2 cellular contexts compared by ENCODE assay signal in the genomic region with DNA sequence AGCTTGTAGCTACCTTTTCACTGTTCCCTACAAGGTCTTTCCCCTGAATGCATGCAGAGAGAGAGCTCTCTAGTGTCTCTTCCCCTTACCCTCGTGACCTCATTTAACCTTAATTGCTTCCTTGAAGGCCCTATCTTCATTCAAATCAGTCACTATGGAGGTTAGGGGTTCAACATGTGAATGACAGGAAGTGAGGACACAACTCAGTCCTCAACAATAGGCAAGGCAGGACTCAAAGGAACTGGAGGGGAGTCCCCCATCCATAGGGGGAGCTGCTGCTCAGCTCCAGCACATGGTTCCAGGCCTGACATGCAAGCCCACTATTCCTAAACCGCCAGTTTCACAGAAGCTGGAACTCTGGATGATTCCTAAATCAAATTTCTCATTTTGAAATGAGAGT.
TF ChIP-seq lines count a peak whose summit lies in the region.

No MANE protein-coding gene starts in this region.

TF ChIP-seq in SK-N-SH, 30 proteins besides CTCF, POLR2A, EP300 and RAD21 (continued from another document):
- TF ChIP-seq, protein P1, sequence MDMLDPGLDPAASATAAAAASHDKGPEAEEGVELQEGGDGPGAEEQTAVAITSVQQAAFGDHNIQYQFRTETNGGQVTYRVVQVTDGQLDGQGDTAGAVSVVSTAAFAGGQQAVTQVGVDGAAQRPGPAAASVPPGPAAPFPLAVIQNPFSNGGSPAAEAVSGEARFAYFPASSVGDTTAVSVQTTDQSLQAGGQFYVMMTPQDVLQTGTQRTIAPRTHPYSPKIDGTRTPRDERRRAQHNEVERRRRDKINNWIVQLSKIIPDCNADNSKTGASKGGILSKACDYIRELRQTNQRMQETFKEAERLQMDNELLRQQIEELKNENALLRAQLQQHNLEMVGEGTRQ (IDR thresholded peaks at IDR 0.05; ENCODE audit: borderline replicate concordance, low read depth, low read length), result no peak
- TF ChIP-seq YY1 (IDR thresholded peaks at IDR 0.05; ENCODE audit: low read depth), result no peak
- TF ChIP-seq, protein P2, sequence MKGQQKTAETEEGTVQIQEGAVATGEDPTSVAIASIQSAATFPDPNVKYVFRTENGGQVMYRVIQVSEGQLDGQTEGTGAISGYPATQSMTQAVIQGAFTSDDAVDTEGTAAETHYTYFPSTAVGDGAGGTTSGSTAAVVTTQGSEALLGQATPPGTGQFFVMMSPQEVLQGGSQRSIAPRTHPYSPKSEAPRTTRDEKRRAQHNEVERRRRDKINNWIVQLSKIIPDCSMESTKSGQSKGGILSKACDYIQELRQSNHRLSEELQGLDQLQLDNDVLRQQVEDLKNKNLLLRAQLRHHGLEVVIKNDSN (IDR thresholded peaks at IDR 0.05; ENCODE audit: borderline replicate concordance, low read depth), result no peak

TF ChIP-seq in SK-N-SH treated with all-trans-retinoic acid at 6 μM for 48 hours, 23 proteins besides CTCF, POLR2A, EP300 and RAD21 (continued from another document):
- TF ChIP-seq, protein P3, sequence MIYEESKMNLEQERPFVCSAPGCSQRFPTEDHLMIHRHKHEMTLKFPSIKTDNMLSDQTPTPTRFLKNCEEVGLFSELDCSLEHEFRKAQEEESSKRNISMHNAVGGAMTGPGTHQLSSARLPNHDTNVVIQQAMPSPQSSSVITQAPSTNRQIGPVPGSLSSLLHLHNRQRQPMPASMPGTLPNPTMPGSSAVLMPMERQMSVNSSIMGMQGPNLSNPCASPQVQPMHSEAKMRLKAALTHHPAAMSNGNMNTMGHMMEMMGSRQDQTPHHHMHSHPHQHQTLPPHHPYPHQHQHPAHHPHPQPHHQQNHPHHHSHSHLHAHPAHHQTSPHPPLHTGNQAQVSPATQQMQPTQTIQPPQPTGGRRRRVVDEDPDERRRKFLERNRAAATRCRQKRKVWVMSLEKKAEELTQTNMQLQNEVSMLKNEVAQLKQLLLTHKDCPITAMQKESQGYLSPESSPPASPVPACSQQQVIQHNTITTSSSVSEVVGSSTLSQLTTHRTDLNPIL (CRISPR knock-in tag; IDR thresholded peaks at IDR 0.05; ENCODE audit: low read depth), result no peak
- TF ChIP-seq ESRRG (CRISPR knock-in tag; IDR thresholded peaks at IDR 0.05), result no peak
- TF ChIP-seq RARB (CRISPR knock-in tag; IDR thresholded peaks at IDR 0.05), result no peak
- TF ChIP-seq ARNTL (CRISPR knock-in tag; IDR thresholded peaks at IDR 0.05; ENCODE audit: borderline replicate concordance, low read depth), result no peak
- TF ChIP-seq, protein P4, sequence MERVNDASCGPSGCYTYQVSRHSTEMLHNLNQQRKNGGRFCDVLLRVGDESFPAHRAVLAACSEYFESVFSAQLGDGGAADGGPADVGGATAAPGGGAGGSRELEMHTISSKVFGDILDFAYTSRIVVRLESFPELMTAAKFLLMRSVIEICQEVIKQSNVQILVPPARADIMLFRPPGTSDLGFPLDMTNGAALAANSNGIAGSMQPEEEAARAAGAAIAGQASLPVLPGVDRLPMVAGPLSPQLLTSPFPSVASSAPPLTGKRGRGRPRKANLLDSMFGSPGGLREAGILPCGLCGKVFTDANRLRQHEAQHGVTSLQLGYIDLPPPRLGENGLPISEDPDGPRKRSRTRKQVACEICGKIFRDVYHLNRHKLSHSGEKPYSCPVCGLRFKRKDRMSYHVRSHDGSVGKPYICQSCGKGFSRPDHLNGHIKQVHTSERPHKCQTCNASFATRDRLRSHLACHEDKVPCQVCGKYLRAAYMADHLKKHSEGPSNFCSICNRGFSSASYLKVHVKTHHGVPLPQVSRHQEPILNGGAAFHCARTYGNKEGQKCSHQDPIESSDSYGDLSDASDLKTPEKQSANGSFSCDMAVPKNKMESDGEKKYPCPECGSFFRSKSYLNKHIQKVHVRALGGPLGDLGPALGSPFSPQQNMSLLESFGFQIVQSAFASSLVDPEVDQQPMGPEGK (CRISPR knock-in tag; IDR thresholded peaks at IDR 0.05; ENCODE audit: borderline replicate concordance), result no peak
- TF ChIP-seq, protein P5, sequence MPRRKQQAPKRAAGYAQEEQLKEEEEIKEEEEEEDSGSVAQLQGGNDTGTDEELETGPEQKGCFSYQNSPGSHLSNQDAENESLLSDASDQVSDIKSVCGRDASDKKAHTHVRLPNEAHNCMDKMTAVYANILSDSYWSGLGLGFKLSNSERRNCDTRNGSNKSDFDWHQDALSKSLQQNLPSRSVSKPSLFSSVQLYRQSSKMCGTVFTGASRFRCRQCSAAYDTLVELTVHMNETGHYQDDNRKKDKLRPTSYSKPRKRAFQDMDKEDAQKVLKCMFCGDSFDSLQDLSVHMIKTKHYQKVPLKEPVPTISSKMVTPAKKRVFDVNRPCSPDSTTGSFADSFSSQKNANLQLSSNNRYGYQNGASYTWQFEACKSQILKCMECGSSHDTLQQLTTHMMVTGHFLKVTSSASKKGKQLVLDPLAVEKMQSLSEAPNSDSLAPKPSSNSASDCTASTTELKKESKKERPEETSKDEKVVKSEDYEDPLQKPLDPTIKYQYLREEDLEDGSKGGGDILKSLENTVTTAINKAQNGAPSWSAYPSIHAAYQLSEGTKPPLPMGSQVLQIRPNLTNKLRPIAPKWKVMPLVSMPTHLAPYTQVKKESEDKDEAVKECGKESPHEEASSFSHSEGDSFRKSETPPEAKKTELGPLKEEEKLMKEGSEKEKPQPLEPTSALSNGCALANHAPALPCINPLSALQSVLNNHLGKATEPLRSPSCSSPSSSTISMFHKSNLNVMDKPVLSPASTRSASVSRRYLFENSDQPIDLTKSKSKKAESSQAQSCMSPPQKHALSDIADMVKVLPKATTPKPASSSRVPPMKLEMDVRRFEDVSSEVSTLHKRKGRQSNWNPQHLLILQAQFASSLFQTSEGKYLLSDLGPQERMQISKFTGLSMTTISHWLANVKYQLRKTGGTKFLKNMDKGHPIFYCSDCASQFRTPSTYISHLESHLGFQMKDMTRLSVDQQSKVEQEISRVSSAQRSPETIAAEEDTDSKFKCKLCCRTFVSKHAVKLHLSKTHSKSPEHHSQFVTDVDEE (CRISPR knock-in tag; IDR thresholded peaks at IDR 0.05), result no peak
- no peak for TF ChIP-seq ISL1 (CRISPR knock-in tag; IDR thresholded peaks at IDR 0.05)
- TF ChIP-seq PPARA (CRISPR knock-in tag; IDR thresholded peaks at IDR 0.05; ENCODE audit: borderline replicate concordance), result no peak
- no peak for TF ChIP-seq ZNF565 (CRISPR knock-in tag; conservative IDR thresholded peaks at IDR 0.05; ENCODE audit: low read depth)
